19 cellular contexts compared by ENCODE assay signal in genomic region chr12:102551186-102551585, GRCh38.
A peak's percentile ranks its signal among the peaks of the same experiment; 100 is the strongest.
DNase-seq lines count a peak whose midpoint lies in the region; ATAC-seq and TF ChIP-seq lines count a peak whose summit lies in the region.
"Had no signal": no experiment of that assay in that cellular context is flagged by ENCODE, and none has a peak within 500 bp of the region (broad histone marks: within the 10 kb centered on the region; RNA-seq: fewer than 3 reads in every experiment).

No MANE protein-coding gene starts in this region.

- intact Hi-C loops in ovary (cut with DNase I), result no loop called here

- H2AFZ ChIP-seq in trophoblast cell (ENCODE audit: insufficient read depth, low read length, poor library complexity), result no peak overlapping the region
- H2AFZ ChIP-seq: GM23338 had no signal

- no peak overlapping the region for H3K27ac Mint-ChIP-seq in activated naive CD4-positive, alpha-beta T cell treated with anti-CD3 and anti-CD28 coated beads, Interleukin-2, amount 50 U/mL, for 72 hours
- H3K27ac Mint-ChIP-seq: B cell; CD8-positive, alpha-beta T cell; GM23338; HFFc6 had no signal

- no peak overlapping the region for H3K4me3 ChIP-seq in trophoblast cell (ENCODE audit: low read depth, low read length)
- H3K4me3 ChIP-seq in ovary, result no peak overlapping the region
- no peak overlapping the region for H3K4me3 ChIP-seq in mesendoderm (ENCODE audit: low read length)
- H3K4me3 ChIP-seq: BLaER1 treated with 17β-estradiol and CSF1 and Interleukin-3, amounts not matched to agents 10 nM and 100 nM; GM23338 had no signal

- H3K27me3 ChIP-seq in trophoblast cell (ENCODE audit: insufficient read depth, low read length) (no peaks in the 10 kb centered on the region), ovary (no peaks in the 10 kb centered on the region), mesendoderm (ENCODE audit: insufficient read depth, low read length, poor library complexity) (no peaks in the 10 kb centered on the region)
- H3K27me3 ChIP-seq: BLaER1 treated with 17β-estradiol and CSF1 and Interleukin-3, amounts not matched to agents 10 nM and 100 nM had no signal

- H3K27ac ChIP-seq in trophoblast cell (ENCODE audit: low read depth, low read length) (no peak overlapping the region), ovary (no peak overlapping the region), mesendoderm (ENCODE audit: low read depth, low read length) (no peak overlapping the region)
- H3K27ac ChIP-seq: BLaER1 treated with 17β-estradiol and CSF1 and Interleukin-3, amounts not matched to agents 10 nM and 100 nM had no signal

- no peaks in the 10 kb centered on the region for H3K9me3 Mint-ChIP-seq in activated naive CD4-positive, alpha-beta T cell treated with anti-CD3 and anti-CD28 coated beads, Interleukin-2, amount 50 U/mL, for 72 hours
- H3K9me3 Mint-ChIP-seq: CD8-positive, alpha-beta T cell; GM23338; HFFc6 had no signal

- peak overlapping the region; percentile 69 for H2BK12ac ChIP-seq in trophoblast cell (ENCODE audit: low read length)

- H3K4me2 ChIP-seq in trophoblast cell (ENCODE audit: low read length) (no peak overlapping the region), mesendoderm (ENCODE audit: low read length) (no peak overlapping the region)
- H3K4me2 ChIP-seq: GM23338 had no signal

- H3K4me1 ChIP-seq in trophoblast cell (ENCODE audit: control insufficient read depth in 1 of 2, insufficient read depth in 2 of 2, low read length in 2 of 2), result peaks cover 4 to 8% of the 10 kb centered on the region in 2 experiments
- peaks cover 7% of the 10 kb centered on the region for H3K4me1 ChIP-seq in ovary (ENCODE audit: insufficient read depth)
- H3K4me1 ChIP-seq in mesendoderm (ENCODE audit: control insufficient read depth, low read depth, low read length), result no peaks in the 10 kb centered on the region

- no peak overlapping the region for H3K56ac ChIP-seq in mesendoderm (ENCODE audit: low read length)

- no peak overlapping the region for H3K14ac ChIP-seq in trophoblast cell (ENCODE audit: low read length)

- no peak overlapping the region for H4K5ac ChIP-seq in mesendoderm (ENCODE audit: low read length)

- H3K9me3 ChIP-seq in trophoblast cell (ENCODE audit: insufficient read depth, low read depth, low read length) (no peaks in the 10 kb centered on the region), ovary (no peaks in the 10 kb centered on the region)
- H3K9me3 ChIP-seq: BLaER1 treated with 17β-estradiol and CSF1 and Interleukin-3, amounts not matched to agents 10 nM and 100 nM had no signal

- H3K36me3 ChIP-seq in trophoblast cell (ENCODE audit: control insufficient read depth in 1 of 2, insufficient read depth in 2 of 2, low read length in 2 of 2) (no peaks in the 10 kb centered on the region), ovary (no peaks in the 10 kb centered on the region), mesendoderm (ENCODE audit: control insufficient read depth, insufficient read depth, low read length) (no peaks in the 10 kb centered on the region)
- H3K36me3 ChIP-seq: BLaER1 treated with 17β-estradiol and CSF1 and Interleukin-3, amounts not matched to agents 10 nM and 100 nM had no signal

- H2BK5ac ChIP-seq in trophoblast cell (ENCODE audit: low read depth, low read length, poor library complexity) (no peak overlapping the region), mesendoderm (ENCODE audit: low read length) (no peak overlapping the region)

- H3K18ac ChIP-seq in trophoblast cell (ENCODE audit: low read length) (no peak overlapping the region), mesendoderm (ENCODE audit: low read length) (no peak overlapping the region)

- no peak overlapping the region for H2BK15ac ChIP-seq in mesendoderm (replicated peaks; ENCODE audit: low read depth)

- no CpG with 5 or more reads among the region's 2 CpGs for WGBS in trophoblast cell (ENCODE audit: extremely low coverage, insufficient coverage, insufficient read length)
- 82 to 96% (median 95%) methylated on average over 2 of the region's 2 CpGs for WGBS in ovary, 3 donors
- WGBS in mesendoderm (ENCODE audit: extremely low coverage, insufficient coverage, low lambda C conversion rate), result no CpG with 5 or more reads among the region's 2 CpGs

- H3K4ac ChIP-seq in trophoblast cell (ENCODE audit: low read depth, low read length) (no peak overlapping the region), mesendoderm (ENCODE audit: low read depth, low read length) (no peak overlapping the region)

- TF ChIP-seq EP300 in ovary (IDR thresholded peaks at IDR 0.05), result no peak

- H4K12ac ChIP-seq in trophoblast cell (ENCODE audit: low read depth, low read length), result no peak overlapping the region

- H2AK5ac ChIP-seq in trophoblast cell (ENCODE audit: low read length) (no peak overlapping the region), mesendoderm (ENCODE audit: low read length) (no peak overlapping the region)

- H2BK120ac ChIP-seq in trophoblast cell (ENCODE audit: insufficient read depth, low read length, poor library complexity) (no peak overlapping the region), mesendoderm (ENCODE audit: low read depth, low read length) (no peak overlapping the region)

- no peak overlapping the region for H3K9ac ChIP-seq in trophoblast cell (ENCODE audit: low read length)
- no peak overlapping the region for H3K9ac ChIP-seq in mesendoderm (ENCODE audit: low read length)
- H3K9ac ChIP-seq: BLaER1 treated with 17β-estradiol and CSF1 and Interleukin-3, amounts not matched to agents 10 nM and 100 nM had no signal

- H4K8ac ChIP-seq in trophoblast cell (ENCODE audit: low read depth, low read length) (no peak overlapping the region), mesendoderm (ENCODE audit: low read depth, low read length) (no peak overlapping the region)

- no peak for ATAC-seq in GM18909 (IDR thresholded peaks at IDR 0.05; ENCODE audit: poor library complexity, unreplicated experiment)
- no peak for ATAC-seq in activated naive CD4-positive, alpha-beta T cell treated with anti-CD3 and anti-CD28 coated beads, Interleukin-2, amount 50 U/mL, for 72 hours
- ATAC-seq: CD8-positive, alpha-beta T cell; GM23338; HCT116; HepG2 had no signal

- no peak for TF ChIP-seq CTCF in ovary (IDR thresholded peaks at IDR 0.05)

- peak; percentile 14 for DNase-seq in ELF-1 (ENCODE audit: low read depth, low spot score)
- DNase-seq in MV-4-11 (lab: John Stamatoyannopoulos, UW), result peak; percentile 45
- peak; percentile 34 for DNase-seq in glomerular visceral epithelial cell (ENCODE audit: extremely low spot score)
- DNase-seq in trophoblast cell, result no peak
- no peak for DNase-seq in ovary
- DNase-seq in activated naive CD4-positive, alpha-beta T cell treated with anti-CD3 and anti-CD28 coated beads, Interleukin-2, amount 50 U/mL, for 72 hours (ENCODE audit: low spot score in 2 of 2), result no peak
- DNase-seq in mesendoderm, result no peak
- DNase-seq: Calu3; CD8-positive, alpha-beta T cell; DMS79 treated with DMSO at 0.1 percent for 48 hours; GDM1; H7; HFFc6 had no signal

- H3K79me2 ChIP-seq in trophoblast cell (ENCODE audit: control insufficient read depth, insufficient read depth, low read length, poor library complexity), result no peaks in the 10 kb centered on the region
- H3K79me2 ChIP-seq in mesendoderm (ENCODE audit: control insufficient read depth, insufficient read depth, low read length), result no peaks in the 10 kb centered on the region

- no peak for TF ChIP-seq POLR2A in ovary (IDR thresholded peaks at IDR 0.05)

- H3K23ac ChIP-seq in trophoblast cell (ENCODE audit: low read length), result no peak overlapping the region
- H3K23ac ChIP-seq in mesendoderm (ENCODE audit: low read length), result no peak overlapping the region

- no peaks in the 10 kb centered on the region for H3K36me3 Mint-ChIP-seq in activated naive CD4-positive, alpha-beta T cell treated with anti-CD3 and anti-CD28 coated beads, Interleukin-2, amount 50 U/mL, for 72 hours
- H3K36me3 Mint-ChIP-seq: CD8-positive, alpha-beta T cell had no signal

- H4K91ac ChIP-seq in trophoblast cell (ENCODE audit: low read depth, low read length), result no peak overlapping the region

- H3K79me1 ChIP-seq in trophoblast cell (ENCODE audit: low read length) (peaks cover 2% of the 10 kb centered on the region), mesendoderm (ENCODE audit: low read length) (no peaks in the 10 kb centered on the region)

Comparison
In these comparisons a context has a peak if more than half of its experiments do, and no peak if none do; other contexts are left out.
1. DNase-seq: peak in ELF-1 (single experiment), MV-4-11 (single experiment) and glomerular visceral epithelial cell (single experiment); none in trophoblast cell (0 of 2), ovary (0 of 5), activated naive CD4-positive, alpha-beta T cell treated with anti-CD3 and anti-CD28 coated beads, Interleukin-2, amount 50 U/mL, for 72 hours (0 of 2) and mesendoderm (single experiment).